ENCODE assay signal across 3 cellular contexts in genomic region chr6:83287298-83287697, GRCh38.
DNase-seq lines count a peak whose midpoint lies in the region; ATAC-seq, FAIRE-seq and TF ChIP-seq lines count a peak whose summit lies in the region.
"Not testable (repeated sequence)": the region's sequence is repeated elsewhere in the genome, so short reads cannot be mapped to it uniquely, and the experiment has no call there.

No MANE protein-coding gene starts in this region.

- not testable (repeated sequence) for TF ChIP-seq RAD21 in K562 (CRISPR knock-in tag; conservative IDR thresholded peaks at IDR 0.05 in 1 of 2, IDR thresholded peaks at IDR 0.05 in 1 of 2)

- not testable (repeated sequence) for H3K27ac ChIP-seq in HEK293 (ENCODE audit: extremely low read depth, low read depth, low read length); PC-9; K562 (ENCODE audit: extremely low read depth, low read depth, low read length)

- 76% methylated on average over 5 of the region's 6 CpGs for WGBS in K562 (ENCODE audit: insufficient coverage, low coverage, missing lambda C conversion rate)

- H2AFZ ChIP-seq in PC-9; K562 (ENCODE audit: low read depth, low read length): not testable (repeated sequence)

- in situ Hi-C loops in K562 (cut with MboI), result not testable (repeated sequence)

- not testable (repeated sequence) for H3K9me2 ChIP-seq in PC-9 (ENCODE audit: insufficient read depth)

- H3F3A ChIP-seq in PC-9 (ENCODE audit: insufficient read depth, low read depth), result not testable (repeated sequence)

- not testable (repeated sequence) for H4K20me1 ChIP-seq in PC-9 (ENCODE audit: insufficient read depth); K562 (replicated peaks; ENCODE audit: control insufficient read depth, insufficient read depth, low read length)

- BruUV-seq in PC-9 (replicated peaks; lab: Mats Ljungman, UMichigan), result TSS peak; percentile 17
- BruUV-seq in K562 (replicated peaks; lab: Mats Ljungman, UMichigan), result not testable (repeated sequence)

- intact Hi-C loops in PC-9 (cut with micrococcal nuclease; ENCODE audit: unreplicated experiment); K562 (cut with micrococcal nuclease): not testable (repeated sequence)

- H3K4me3 ChIP-seq in HEK293 (ENCODE audit: low read depth, low read length); PC-9; K562: not testable (repeated sequence)

- not testable (repeated sequence) for H3K9me3 ChIP-seq in HEK293 (ENCODE audit: control insufficient read depth, insufficient read depth, low read depth, low read length); PC-9 (ENCODE audit: insufficient read depth, low read depth); K562 (replicated peaks; ENCODE audit: control insufficient read depth, insufficient read depth, low read depth, low read length)

- H3K79me2 ChIP-seq in PC-9 (ENCODE audit: low read depth); K562 (ENCODE audit: control insufficient read depth, insufficient read depth, low read length): not testable (repeated sequence)

- not testable (repeated sequence) for H3K4me1 ChIP-seq in HEK293 (ENCODE audit: control insufficient read depth, insufficient read depth, low read length); PC-9 (replicated peaks; ENCODE audit: insufficient read depth); K562 (replicated peaks in 1 of 2; ENCODE audit: control insufficient read depth in 2 of 2, insufficient read depth in 2 of 2, low read length in 2 of 2)

- not testable (repeated sequence) for TF ChIP-seq EP300 in K562 (IDR thresholded peaks at IDR 0.05; ENCODE audit: low read length)

- TF ChIP-seq POLR2A in K562 (conservative IDR thresholded peaks at IDR 0.05), result not testable (repeated sequence)

- H3K9ac ChIP-seq in K562 (ENCODE audit: insufficient read depth in 1 of 2, low read depth in 2 of 2, low read length in 2 of 2), result not testable (repeated sequence)

- H3K9me1 ChIP-seq in K562 (ENCODE audit: control insufficient read depth, insufficient read depth, low read length), result not testable (repeated sequence)

- H3K36me3 ChIP-seq in HEK293 (ENCODE audit: control insufficient read depth in 2 of 2, insufficient read depth in 1 of 2, low read length in 2 of 2); PC-9 (ENCODE audit: low read depth); K562 (ENCODE audit: control insufficient read depth, insufficient read depth, low read length): not testable (repeated sequence)

- not testable (repeated sequence) for FAIRE-seq in K562 (lab: Jason Lieb, UNC)

- TF ChIP-seq CTCF in HEK293 (tag by site-specific recombination; IDR thresholded peaks at IDR 0.05); PC-9 (conservative IDR thresholded peaks at IDR 0.05); K562 (IDR thresholded peaks at IDR 0.05 in 2 of 3, conservative IDR thresholded peaks at IDR 0.05 in 1 of 3; ENCODE audit: insufficient read depth in 2 of 3, low read depth in 1 of 3, low read length in 3 of 3): not testable (repeated sequence)

- not testable (repeated sequence) for H3K4me2 ChIP-seq in PC-9; K562 (ENCODE audit: insufficient read depth, low read length)

- POLR2A ChIA-PET in HEK293 (lab: Yijun Ruan, JAX); PC-9 (lab: Charles Lee; ENCODE audit: unreplicated experiment); K562 (lab: Yijun Ruan, JAX): not testable (repeated sequence)

- ATAC-seq in K562, result not testable (repeated sequence)

- not testable (repeated sequence) for H3K27me3 ChIP-seq in PC-9 (ENCODE audit: insufficient read depth, low read depth); K562 (ENCODE audit: control insufficient read depth in 2 of 2, insufficient read depth in 2 of 2, low read length in 2 of 2)

- not testable (repeated sequence) for DNase-seq in PC-9; K562 (ENCODE audit: extremely low read depth in 1 of 4, low spot score in 3 of 4)

- CTCF ChIA-PET in HEK293 (lab: Yijun Ruan, JAX); PC-9 (lab: Charles Lee); K562 (lab: Yijun Ruan, JAX; ENCODE audit: low intra/inter-chr PET ratio): not testable (repeated sequence)

TF ChIP-seq in HEK293, 187 proteins besides CTCF, POLR2A, EP300 and RAD21:
- TF ChIP-seq ZNF146 (tag by site-specific recombination; IDR thresholded peaks at IDR 0.05) (peak; percentile 92), ZNF580 (tag by site-specific recombination; IDR thresholded peaks at IDR 0.05) (0 out of 2 replicates have a peak, but pooled peaks have one; percentile 27), ZNF280D (tag by site-specific recombination; IDR thresholded peaks at IDR 0.05) (0 out of 2 replicates have a peak, but pooled peaks have one; percentile 43)

TF ChIP-seq in K562, 482 proteins besides CTCF, POLR2A, EP300 and RAD21:
- peak; percentile 38 for TF ChIP-seq RBM25 (IDR thresholded peaks at IDR 0.05; ENCODE audit: low read depth, low read length, severe bottlenecking)
- TF ChIP-seq ZNF146 (CRISPR knock-in tag; IDR thresholded peaks at IDR 0.05; ENCODE audit: unreplicated experiment), result peak; percentile 77
